In genomic region chr21:23218667-23219066, GRCh38 we compare ENCODE assay signal across 18 cellular contexts.
"Had no signal": no experiment of that assay in that cellular context is flagged by ENCODE, and none has a peak within 500 bp of the region (broad histone marks: within the 10 kb centered on the region; RNA-seq: fewer than 3 reads in every experiment).

No MANE protein-coding gene starts in this region.

- H3K27ac ChIP-seq: esophagus squamous epithelium, foreskin keratinocyte, left ventricle myocardium inferior, lower lobe of right lung, psoas muscle, right lobe of liver, suprapubic skin, thyroid gland, uterus had no signal

- H3K27me3 ChIP-seq: esophagus squamous epithelium, foreskin keratinocyte, right lobe of liver, suprapubic skin, thyroid gland, uterus had no signal

- H3K36me3 ChIP-seq: esophagus squamous epithelium, left ventricle myocardium inferior, lower lobe of right lung, right lobe of liver, suprapubic skin, thyroid gland, uterus had no signal

- H3K4me1 ChIP-seq: esophagus squamous epithelium, foreskin keratinocyte, left ventricle myocardium inferior, lower lobe of right lung, psoas muscle, right lobe of liver, suprapubic skin, thyroid gland, uterus had no signal

- H3K9me3 ChIP-seq: lower lobe of right lung, psoas muscle, suprapubic skin, thyroid gland, uterus had no signal

- DNase-seq: effector memory CD8-positive, alpha-beta T cell; esophagus squamous epithelium; immature natural killer cell; kidney; left cardiac atrium; left ventricle myocardium inferior; lower lobe of right lung; midbrain; psoas muscle; retina; right lobe of liver; small intestine; stimulated activated CD4-positive, alpha-beta T cell treated with anti-CD3 and anti-CD28 coated beads, Interleukin-12 subunit alpha, Interleukin-12 subunit beta, amount 100 ng/mL, for 4 hours; stimulated activated naive CD4-positive, alpha-beta T cell; thyroid gland; uterus had no signal

- H3K4me3 ChIP-seq: esophagus squamous epithelium, left ventricle myocardium inferior, lower lobe of right lung, psoas muscle, right lobe of liver, suprapubic skin, thyroid gland, uterus had no signal
